In the genomic region with DNA sequence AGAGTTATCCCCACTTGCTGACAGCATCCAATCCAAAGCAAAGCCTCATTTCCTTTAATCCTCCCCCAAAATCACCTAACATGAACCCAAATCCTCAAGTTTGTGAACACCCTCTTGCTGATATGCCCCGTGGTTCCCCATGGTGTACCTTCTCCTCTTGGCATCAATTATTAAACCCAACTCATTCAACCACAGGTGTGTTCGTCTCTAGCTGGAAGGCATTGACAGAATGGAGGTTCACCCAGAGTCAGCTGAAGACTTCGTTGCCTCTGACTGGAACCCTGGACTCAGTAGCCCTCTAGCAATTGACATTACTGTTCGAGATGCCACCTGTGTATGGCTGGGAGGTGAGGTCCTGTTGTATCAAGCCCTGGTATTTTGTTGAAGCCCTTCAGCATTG, we compare ENCODE assay signal across 1 cellular context.
A peak's percentile ranks its signal among the peaks of the same experiment; 100 is the strongest.
TF ChIP-seq lines count a peak whose summit lies in the region.

No MANE protein-coding gene starts in this region.

TF ChIP-seq in K562, 482 proteins besides CTCF, POLR2A, EP300 and RAD21:
- TF ChIP-seq NR4A1 (CRISPR knock-in tag; IDR thresholded peaks at IDR 0.05), result no peak
- TF ChIP-seq NR4A1 (tag; IDR thresholded peaks at IDR 0.05), result 0 out of 2 replicates have a peak, but pooled peaks have one; percentile 21
- 0 out of 2 replicates have a peak, but pooled peaks have one; percentile 22 for TF ChIP-seq GATAD2A (IDR thresholded peaks at IDR 0.05)
- TF ChIP-seq HSF4 (CRISPR knock-in tag; IDR thresholded peaks at IDR 0.05; ENCODE audit: borderline replicate concordance), result 0 out of 2 replicates have a peak, but pooled peaks have one; percentile 59
- TF ChIP-seq, protein P1, sequence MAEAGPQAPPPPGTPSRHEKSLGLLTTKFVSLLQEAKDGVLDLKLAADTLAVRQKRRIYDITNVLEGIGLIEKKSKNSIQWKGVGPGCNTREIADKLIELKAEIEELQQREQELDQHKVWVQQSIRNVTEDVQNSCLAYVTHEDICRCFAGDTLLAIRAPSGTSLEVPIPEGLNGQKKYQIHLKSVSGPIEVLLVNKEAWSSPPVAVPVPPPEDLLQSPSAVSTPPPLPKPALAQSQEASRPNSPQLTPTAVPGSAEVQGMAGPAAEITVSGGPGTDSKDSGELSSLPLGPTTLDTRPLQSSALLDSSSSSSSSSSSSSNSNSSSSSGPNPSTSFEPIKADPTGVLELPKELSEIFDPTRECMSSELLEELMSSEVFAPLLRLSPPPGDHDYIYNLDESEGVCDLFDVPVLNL (CRISPR knock-in tag; IDR thresholded peaks at IDR 0.05; ENCODE audit: low read depth), result no peak
- 0 out of 2 replicates have a peak, but pooled peaks have one; percentile 58 for TF ChIP-seq E2F1 (CRISPR knock-in tag; IDR thresholded peaks at IDR 0.05)
- TF ChIP-seq ZNF184 (CRISPR knock-in tag; IDR thresholded peaks at IDR 0.05), result no peak
